In genomic region chr3:138375446-138375845, GRCh38 we compare ENCODE assay signal across 21 cellular contexts. TPM values are rescaled to one million over a fixed set of nuclear protein-coding genes. Genes with fewer than 3 reads are reported as not detected.
"Had no signal": no experiment of that assay in that cellular context is flagged by ENCODE, and none has a peak within 500 bp of the region (broad histone marks: within the 10 kb centered on the region; RNA-seq: fewer than 3 reads in every experiment).

No MANE protein-coding gene starts in this region.

- H3K4me3 ChIP-seq: esophagus muscularis mucosa, mucosa of descending colon, testis had no signal

- H3K36me3 ChIP-seq: neutrophil had no signal

- H3K4me1 ChIP-seq: parathyroid adenoma had no signal

- DNase-seq: activated B cell treated with CpG ODN at 0.5 μM for 24 hours; activated CD4-positive, alpha-beta T cell treated with anti-CD3 and anti-CD28 coated beads for 48 hours; activated CD8-positive, alpha-beta memory T cell treated with anti-CD3 and anti-CD28 coated beads, Interleukin-2, amount 50 U/mL, for 4 hours; activated CD8-positive, alpha-beta T cell treated with anti-CD3 and anti-CD28 coated beads, Interleukin-2, amount 10 ng/mL, durations not matched to agents 7 days and 5 days; activated naive CD8-positive, alpha-beta T cell treated with anti-CD3 and anti-CD28 coated beads for 36 hours; activated T-cell treated with anti-CD3 and anti-CD28 coated beads, Interleukin-2, amount 50 U/mL, for 72 hours; anterior cingulate cortex; immature natural killer cell; mucosa of descending colon; naive thymus-derived CD8-positive, alpha-beta T cell; small intestine; stimulated activated naive CD8-positive, alpha-beta T cell treated with anti-CD3 and anti-CD28 coated beads, Interleukin-15, amount 100 ng/mL, for 72 hours; SW 1271; testis had no signal

- H3K27ac ChIP-seq: esophagus muscularis mucosa, neutrophil, parathyroid adenoma had no signal

- H3K27me3 ChIP-seq: esophagus muscularis mucosa, neutrophil, testis had no signal

- H3K9me3 ChIP-seq: esophagus muscularis mucosa, mucosa of descending colon, neutrophil, testis had no signal

- H3K9ac ChIP-seq: parathyroid adenoma had no signal

- H2AFZ ChIP-seq: parathyroid adenoma had no signal

RNA-seq across cellular contexts. Expression of gene MRAS, which starts 27.1 kb away (rescaled TPM):
- total RNA-seq: activated CD8-positive, alpha-beta T cell treated with anti-CD3 and anti-CD28 coated beads, Interleukin-2, amount 10 ng/mL, durations not matched to agents 7 days and 5 days; T-helper 2 cell treated with Interferon-gamma antibody and Interleukin-4, amounts not matched to agents 100 ng/mL and 5 ng/mL, for 36 hours had no signal
- polyA plus RNA-seq: immature natural killer cell; naive thymus-derived CD8-positive, alpha-beta T cell had no signal

RNA-seq across cellular contexts. Expression of gene NME9, which starts 45.8 kb away (rescaled TPM):
- total RNA-seq: activated B cell treated with CpG ODN at 0.5 μM for 24 hours; activated CD8-positive, alpha-beta T cell treated with anti-CD3 and anti-CD28 coated beads, Interleukin-2, amount 10 ng/mL, durations not matched to agents 7 days and 5 days; activated naive CD8-positive, alpha-beta T cell treated with anti-CD3 and anti-CD28 coated beads for 36 hours; chondrocyte; SK-MEL-5; T-helper 2 cell treated with Interferon-gamma antibody and Interleukin-4, amounts not matched to agents 100 ng/mL and 5 ng/mL, for 36 hours had no signal

RNA-seq across cellular contexts. Expression of gene ESYT3, which starts 59.0 kb away (rescaled TPM):
- total RNA-seq: activated B cell treated with CpG ODN at 0.5 μM for 24 hours, lung microvascular endothelial cell had no signal
- polyA plus RNA-seq: immature natural killer cell; naive thymus-derived CD8-positive, alpha-beta T cell had no signal
